12 cellular contexts compared by ENCODE assay signal in genomic region chr2:72561621-72562318, GRCh38.
A peak's percentile ranks its signal among the peaks of the same experiment; 100 is the strongest.
DNase-seq lines count a peak whose midpoint lies in the region; ATAC-seq, FAIRE-seq and TF ChIP-seq lines count a peak whose summit lies in the region.
"Had no signal": no experiment of that assay in that cellular context is flagged by ENCODE, and none has a peak within 500 bp of the region (broad histone marks: within the 10 kb centered on the region; RNA-seq: fewer than 3 reads in every experiment).

No MANE protein-coding gene starts in this region.

- H3K36me3 Mint-ChIP-seq in endodermal cell (ENCODE audit: low read depth) (peaks cover 5% of the 10 kb centered on the region), immature natural killer cell (peaks cover 9 to 12% (median 9%) of the 10 kb centered on the region in 3 donors)

- no peak overlapping the region for H3K27ac Mint-ChIP-seq in endodermal cell
- no peak overlapping the region for H3K27ac Mint-ChIP-seq in immature natural killer cell

- peak; percentile 45 for DNase-seq in A172 (ENCODE audit: low spot score)
- DNase-seq in endodermal cell = no peak
- DNase-seq in HepG2 (ENCODE audit: low spot score) = peak; percentile 48
- DNase-seq in T1000 (lab: John Stamatoyannopoulos, UW) = no peak
- no peak for DNase-seq in immature natural killer cell
- no peak for DNase-seq in mucosa of descending colon
- DNase-seq: AML-193; stimulated activated CD4-positive, alpha-beta T cell treated with anti-CD3 and anti-CD28 coated beads, Interleukin-2, amount 100 ng/mL, for 48 hours; thyroid gland had no signal

- H3K36me3 ChIP-seq in Loucy (ENCODE audit: insufficient read depth, low read length) (no peaks in the 10 kb centered on the region), endodermal cell (ENCODE audit: control insufficient read depth, insufficient read depth, low read length) (peaks cover 9% of the 10 kb centered on the region), HepG2 (replicated peaks in 1 of 2; ENCODE audit: control insufficient read depth in 1 of 2, insufficient read depth in 2 of 2, low read length in 2 of 2) (no peaks in the 10 kb centered on the region), mucosa of descending colon (ENCODE audit: low read depth) (no peaks in the 10 kb centered on the region)
- H3K36me3 ChIP-seq: thyroid gland had no signal

- H4K20me1 ChIP-seq in Loucy (ENCODE audit: insufficient read depth, low read length, poor library complexity, severe bottlenecking) = no peaks in the 10 kb centered on the region
- no peaks in the 10 kb centered on the region for H4K20me1 ChIP-seq in HepG2 (ENCODE audit: insufficient read depth, low read length)

- H3K27ac ChIP-seq in endodermal cell (ENCODE audit: low read depth, low read length) = peak overlapping the region; percentile 2
- no peak overlapping the region for H3K27ac ChIP-seq in HepG2 (ENCODE audit: extremely low read length, insufficient read depth, low read length)
- H3K27ac ChIP-seq: HL-60, thyroid gland had no signal

- POLR2A ChIA-PET in HepG2 (lab: Yijun Ruan, JAX) = no interaction called here

- H3K4me2 ChIP-seq in Loucy (ENCODE audit: low read depth, low read length, poor library complexity, severe bottlenecking) (peak overlapping the region; percentile 21), HepG2 (ENCODE audit: low read depth, low read length) (no peak overlapping the region)

- H3K4me3 Mint-ChIP-seq in endodermal cell (no peak overlapping the region), immature natural killer cell (no peak overlapping the region)

- 80 to 82% methylated on average over 1 to 4 of the region's 4 CpGs for WGBS in endodermal cell (ENCODE audit: insufficient coverage in 1 of 2, insufficient read length in 1 of 2), 2 experiments
- WGBS in HepG2 (ENCODE audit: low lambda C conversion rate) = 67% methylated on average over 4 of the region's 4 CpGs

- TF ChIP-seq CTCF in Loucy (conservative IDR thresholded peaks at IDR 0.05; ENCODE audit: low read length) (no peak), endodermal cell (conservative IDR thresholded peaks at IDR 0.05) (no peak), HepG2 (CRISPR knock-in tag; IDR thresholded peaks at IDR 0.05) (no peak), mucosa of descending colon (IDR thresholded peaks at IDR 0.05) (no peak)

- TF ChIP-seq EP300 in HepG2 (IDR thresholded peaks at IDR 0.05; ENCODE audit: low read depth in 2 of 2, low read length in 2 of 2) (no peak), HepG2 (CRISPR knock-in tag; IDR thresholded peaks at IDR 0.05; ENCODE audit: borderline replicate concordance) (no peak)

- in situ Hi-C loops in HepG2 (cut with HindIII; ENCODE audit: extremely low pct_ligation_motif_present, low pct_unique_long_range_greater_than_20kb) = no loop called here

- no peak overlapping the region for H2AFZ ChIP-seq in Loucy (ENCODE audit: low read length)
- no peak overlapping the region for H2AFZ ChIP-seq in HepG2 (ENCODE audit: low read length)

- no peak overlapping the region for H3K9ac ChIP-seq in Loucy (ENCODE audit: low read depth, low read length, poor library complexity, severe bottlenecking)
- H3K9ac ChIP-seq in endodermal cell (ENCODE audit: extremely low read depth, low read length, poor library complexity, severe bottlenecking) = no peak overlapping the region
- no peak overlapping the region for H3K9ac ChIP-seq in HepG2 (ENCODE audit: insufficient read depth, low read depth, low read length)

- H3K9me3 ChIP-seq in Loucy (ENCODE audit: insufficient read depth, low read depth, low read length) (no peaks in the 10 kb centered on the region), endodermal cell (ENCODE audit: control insufficient read depth, low read length) (peaks cover 2% of the 10 kb centered on the region), HepG2 (ENCODE audit: low read length) (no peaks in the 10 kb centered on the region), mucosa of descending colon (no peaks in the 10 kb centered on the region)
- H3K9me3 ChIP-seq: thyroid gland had no signal

- no peaks in the 10 kb centered on the region for H3F3A ChIP-seq in Loucy (ENCODE audit: low read depth)

- FAIRE-seq in HepG2 (lab: Jason Lieb, UNC) = no peak

- H3K9me3 Mint-ChIP-seq in endodermal cell (no peaks in the 10 kb centered on the region), immature natural killer cell (no peaks in the 10 kb centered on the region)

- no peaks in the 10 kb centered on the region for H3K9me2 ChIP-seq in Loucy (replicated peaks; ENCODE audit: low read depth, low read length)

- TF ChIP-seq RAD21 in HepG2 (CRISPR knock-in tag; IDR thresholded peaks at IDR 0.05) = no peak

- H3K27me3 ChIP-seq in Loucy (ENCODE audit: insufficient read depth, low read length, poor library complexity, severe bottlenecking) = no peaks in the 10 kb centered on the region
- no peaks in the 10 kb centered on the region for H3K27me3 ChIP-seq in endodermal cell (ENCODE audit: control insufficient read depth, insufficient read depth, low read length, poor library complexity, severe bottlenecking)
- H3K27me3 ChIP-seq in HepG2 (ENCODE audit: control insufficient read depth in 1 of 2, insufficient read depth in 2 of 2, low read length in 2 of 2) = no peaks in the 10 kb centered on the region
- H3K27me3 ChIP-seq: thyroid gland had no signal

- H3K4me3 ChIP-seq in Loucy (ENCODE audit: low read length, poor library complexity, severe bottlenecking) (peak overlapping the region; percentile 5), endodermal cell (ENCODE audit: low read length) (no peak overlapping the region), HepG2 (replicated peaks in 1 of 3; ENCODE audit: insufficient read depth in 1 of 3, low read depth in 2 of 3, low read length in 3 of 3) (no peak overlapping the region), mucosa of descending colon (no peak overlapping the region)
- H3K4me3 ChIP-seq: thyroid gland had no signal

- TF ChIP-seq POLR2A in HepG2 (IDR thresholded peaks at IDR 0.05; ENCODE audit: insufficient read depth in 1 of 2, low read depth in 2 of 2, low read length in 2 of 2) = no peak

- CTCF ChIA-PET in HepG2 (lab: Yijun Ruan, JAX; ENCODE audit: low intra/inter-chr PET ratio, low total read pairs) = no interaction called here

- H3K79me2 ChIP-seq in Loucy (ENCODE audit: insufficient read depth, low read length) (no peaks in the 10 kb centered on the region), HepG2 (ENCODE audit: insufficient read depth, low read length) (no peaks in the 10 kb centered on the region)

- ATAC-seq in HepG2 (peak; percentile 61), mucosa of descending colon (no peak), GM19035 (IDR thresholded peaks at IDR 0.05; ENCODE audit: unreplicated experiment) (no peak)

- peaks cover 6% of the 10 kb centered on the region for H3K4me1 Mint-ChIP-seq in endodermal cell
- peaks cover 9 to 10% of the 10 kb centered on the region in 2 donors for H3K4me1 Mint-ChIP-seq in immature natural killer cell

- no TSS peak for BruUV-seq in HepG2 (replicated peaks; lab: Mats Ljungman, UMichigan)

- H3K27me3 Mint-ChIP-seq in endodermal cell (ENCODE audit: insufficient read depth) = no peaks in the 10 kb centered on the region
- H3K27me3 Mint-ChIP-seq in immature natural killer cell (ENCODE audit: low read depth in 3 of 3) = no peaks in the 10 kb centered on the region

- H3K4me1 ChIP-seq in Loucy (ENCODE audit: insufficient read depth, low read length, poor library complexity, severe bottlenecking) (peaks cover 19% of the 10 kb centered on the region), endodermal cell (ENCODE audit: control insufficient read depth, insufficient read depth, low read length) (no peaks in the 10 kb centered on the region), HepG2 (ENCODE audit: insufficient read depth, low read length) (peaks cover 11% of the 10 kb centered on the region), mucosa of descending colon (ENCODE audit: low read depth) (no peaks in the 10 kb centered on the region)

- intact Hi-C loops in HepG2 (cut with micrococcal nuclease; ENCODE audit: unreplicated experiment) (no loop called here), mucosa of descending colon (cut with DNase I, micrococcal nuclease) (no loop called here)

TF ChIP-seq in HepG2, 621 proteins besides CTCF, POLR2A, EP300 and RAD21:
- TF ChIP-seq TEAD3 (CRISPR knock-in tag; optimal IDR thresholded peaks at IDR 0.05; ENCODE audit: borderline replicate concordance) (peak; percentile 49), ZNF547 (CRISPR knock-in tag; IDR thresholded peaks at IDR 0.05) (no peak), ZSCAN25 (CRISPR knock-in tag; IDR thresholded peaks at IDR 0.05) (no peak), ZNF501 (CRISPR knock-in tag; IDR thresholded peaks at IDR 0.05) (no peak), ZNF7 (CRISPR knock-in tag; IDR thresholded peaks at IDR 0.05) (peak; percentile 54; the same call in 1 of the 2 replicates)

Comparison
In these comparisons a context has a peak if more than half of its experiments do, and no peak if none do; other contexts are left out.
1. DNase-seq: peak in A172 (single experiment) and HepG2 (single experiment); none in endodermal cell (single experiment), T1000 (single experiment), immature natural killer cell (0 of 3) and mucosa of descending colon (0 of 3).